Comparison of ENCODE assay signal across 1 cellular context in the genomic region with DNA sequence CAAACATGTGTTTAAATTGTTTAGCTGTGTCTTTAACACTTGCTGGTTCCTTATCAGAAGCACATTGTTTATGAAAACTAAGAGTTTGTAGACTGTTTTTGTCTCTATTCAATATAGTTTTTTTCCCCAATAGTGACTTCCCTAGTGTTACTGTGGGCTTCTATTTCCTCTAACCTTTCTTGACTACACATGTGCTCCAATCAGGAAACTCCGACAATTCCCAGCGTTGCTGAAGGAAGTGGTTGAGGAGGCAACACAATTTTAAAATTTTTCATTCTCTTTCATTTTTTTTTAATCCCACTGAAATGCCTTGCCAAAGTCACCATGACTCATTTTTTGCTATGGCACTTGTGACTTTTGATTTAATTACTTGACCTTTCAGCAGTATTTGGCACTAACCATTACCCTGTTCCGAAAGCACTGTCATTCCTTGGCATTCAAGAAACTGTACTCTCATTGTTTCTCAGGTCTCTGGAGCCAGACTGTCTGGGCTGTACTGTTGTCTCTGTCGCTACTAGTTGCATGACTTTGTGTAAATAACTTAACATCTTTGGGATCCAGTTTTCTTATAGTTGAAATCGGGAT.
TF ChIP-seq lines count a peak whose summit lies in the region.

No MANE protein-coding gene starts in this region.

TF ChIP-seq in SK-N-SH treated with all-trans-retinoic acid at 6 μM for 48 hours, 23 proteins besides CTCF, POLR2A, EP300 and RAD21 (continued from another document):
- TF ChIP-seq, protein P1, sequence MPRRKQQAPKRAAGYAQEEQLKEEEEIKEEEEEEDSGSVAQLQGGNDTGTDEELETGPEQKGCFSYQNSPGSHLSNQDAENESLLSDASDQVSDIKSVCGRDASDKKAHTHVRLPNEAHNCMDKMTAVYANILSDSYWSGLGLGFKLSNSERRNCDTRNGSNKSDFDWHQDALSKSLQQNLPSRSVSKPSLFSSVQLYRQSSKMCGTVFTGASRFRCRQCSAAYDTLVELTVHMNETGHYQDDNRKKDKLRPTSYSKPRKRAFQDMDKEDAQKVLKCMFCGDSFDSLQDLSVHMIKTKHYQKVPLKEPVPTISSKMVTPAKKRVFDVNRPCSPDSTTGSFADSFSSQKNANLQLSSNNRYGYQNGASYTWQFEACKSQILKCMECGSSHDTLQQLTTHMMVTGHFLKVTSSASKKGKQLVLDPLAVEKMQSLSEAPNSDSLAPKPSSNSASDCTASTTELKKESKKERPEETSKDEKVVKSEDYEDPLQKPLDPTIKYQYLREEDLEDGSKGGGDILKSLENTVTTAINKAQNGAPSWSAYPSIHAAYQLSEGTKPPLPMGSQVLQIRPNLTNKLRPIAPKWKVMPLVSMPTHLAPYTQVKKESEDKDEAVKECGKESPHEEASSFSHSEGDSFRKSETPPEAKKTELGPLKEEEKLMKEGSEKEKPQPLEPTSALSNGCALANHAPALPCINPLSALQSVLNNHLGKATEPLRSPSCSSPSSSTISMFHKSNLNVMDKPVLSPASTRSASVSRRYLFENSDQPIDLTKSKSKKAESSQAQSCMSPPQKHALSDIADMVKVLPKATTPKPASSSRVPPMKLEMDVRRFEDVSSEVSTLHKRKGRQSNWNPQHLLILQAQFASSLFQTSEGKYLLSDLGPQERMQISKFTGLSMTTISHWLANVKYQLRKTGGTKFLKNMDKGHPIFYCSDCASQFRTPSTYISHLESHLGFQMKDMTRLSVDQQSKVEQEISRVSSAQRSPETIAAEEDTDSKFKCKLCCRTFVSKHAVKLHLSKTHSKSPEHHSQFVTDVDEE (CRISPR knock-in tag; IDR thresholded peaks at IDR 0.05), result no peak
- TF ChIP-seq PPARA (CRISPR knock-in tag; IDR thresholded peaks at IDR 0.05; ENCODE audit: borderline replicate concordance), result no peak
- TF ChIP-seq ZC3H10 (CRISPR knock-in tag; IDR thresholded peaks at IDR 0.05), result peak; percentile 58; the same call in 1 of the 2 replicates
TF ChIP-seq in SK-N-SH treated with all-trans-retinoic acid at 6 μM for 48 hours: peak in this region for 2.
